In the genomic region with DNA sequence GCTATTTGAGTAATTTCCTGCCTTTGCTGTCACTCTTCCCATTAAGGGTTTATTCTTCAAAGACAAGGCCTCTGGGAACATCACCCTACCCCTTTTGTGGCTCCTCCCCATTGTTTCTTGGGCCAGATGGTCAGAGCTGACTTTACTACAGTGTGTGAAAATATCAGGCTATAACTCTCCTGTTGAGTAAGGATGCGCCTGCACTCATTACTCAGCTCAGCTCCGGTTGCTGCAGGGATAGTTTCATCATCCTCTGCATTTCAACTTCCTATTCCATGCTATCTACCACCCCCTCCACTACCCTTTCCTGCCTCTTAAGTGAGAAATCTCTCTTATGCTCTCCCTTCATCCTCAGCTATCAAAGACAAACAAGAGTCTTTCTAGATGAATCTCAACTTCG, we compare ENCODE assay signal across 20 cellular contexts.
A peak's percentile ranks its signal among the peaks of the same experiment; 100 is the strongest.
DNase-seq lines count a peak whose midpoint lies in the region; ATAC-seq lines count a peak whose summit lies in the region.
"Had no signal": no experiment of that assay in that cellular context is flagged by ENCODE, and none has a peak within 500 bp of the region (broad histone marks: within the 10 kb centered on the region; RNA-seq: fewer than 3 reads in every experiment).

No MANE protein-coding gene starts in this region.

- H3K27ac ChIP-seq in BLaER1 treated with 17β-estradiol and CSF1 and Interleukin-3, amounts not matched to agents 10 nM and 100 nM: peak overlapping the region in 4 of 11 experiments; percentile 17 to 51 (median 39); a peak in 4 of 22 replicates
- H3K27ac ChIP-seq: parathyroid adenoma, RWPE1 had no signal

- ATAC-seq in HG03342 (IDR thresholded peaks at IDR 0.05; ENCODE audit: unreplicated experiment) (no peak), GM18511 (IDR thresholded peaks at IDR 0.05; ENCODE audit: unreplicated experiment) (no peak)
- ATAC-seq: left colon, T-helper 17 cell had no signal

- H3K36me3 ChIP-seq in BLaER1 treated with 17β-estradiol and CSF1 and Interleukin-3, amounts not matched to agents 10 nM and 100 nM: 0 out of 22 replicates have a peak, but pooled peaks cover 0 to 3% (median 0%) of the 10 kb centered on the region in 11 experiments

- H3K4me3 ChIP-seq in BLaER1 treated with 17β-estradiol and CSF1 and Interleukin-3, amounts not matched to agents 10 nM and 100 nM: no peak overlapping the region

- peak overlapping the region in 8 of 11 experiments; percentile 2 to 36 (median 18); a peak in 10 of 22 replicates for H3K4me2 ChIP-seq in BLaER1 treated with 17β-estradiol and CSF1 and Interleukin-3, amounts not matched to agents 10 nM and 100 nM

- no peak overlapping the region for H3K9ac ChIP-seq in BLaER1 treated with 17β-estradiol and CSF1 and Interleukin-3, amounts not matched to agents 10 nM and 100 nM
- H3K9ac ChIP-seq: parathyroid adenoma had no signal

- DNase-seq in Kasumi-1 (lab: John Stamatoyannopoulos, UW) (peak; percentile 76 to 82), SKM-1 treated with dmso at 0.1 percent for 144 hours (lab: John Stamatoyannopoulos, UW; ENCODE audit: unreplicated experiment) (peak; percentile 92), left kidney (ENCODE audit: low read depth, low spot score) (peak; percentile 19), NCI-H1930 (lab: John Stamatoyannopoulos, UW) (no peak), NCI-H345 (lab: John Stamatoyannopoulos, UW) (no peak)
- DNase-seq: activated CD4-positive, alpha-beta T cell treated with anti-CD3 and anti-CD28 coated beads for 1 hour; activated naive CD4-positive, alpha-beta T cell treated with anti-CD3 and anti-CD28 coated beads, Interleukin-2, amount 50 U/mL, for 16 hours; Caco-2; left colon; NCI-H187; NCI-H526; small intestine; stimulated activated naive CD4-positive, alpha-beta T cell treated with Interleukin-2 at 50 U/mL for 16 hours; T-helper 17 cell; trophoblast cell had no signal

- H3K9me3 ChIP-seq in BLaER1 treated with 17β-estradiol and CSF1 and Interleukin-3, amounts not matched to agents 10 nM and 100 nM (replicated peaks in 1 of 11): peaks cover 13 to 50% (median 26%) of the 10 kb centered on the region in 11 experiments; a peak in 21 of 22 replicates
- H3K9me3 ChIP-seq: Caco-2 had no signal

- peaks cover 6 to 31% (median 24%) of the 10 kb centered on the region in 10 experiments; a peak in 18 of 20 replicates for H3K4me1 ChIP-seq in BLaER1 treated with 17β-estradiol and CSF1 and Interleukin-3, amounts not matched to agents 10 nM and 100 nM
- H3K4me1 ChIP-seq: Caco-2, parathyroid adenoma had no signal

- H4K20me1 ChIP-seq in BLaER1 treated with 17β-estradiol and CSF1 and Interleukin-3, amounts not matched to agents 10 nM and 100 nM: no peaks in the 10 kb centered on the region

- H3K27me3 ChIP-seq in BLaER1 treated with 17β-estradiol and CSF1 and Interleukin-3, amounts not matched to agents 10 nM and 100 nM: no peaks in the 10 kb centered on the region

Comparison
In these comparisons a context has a peak if more than half of its experiments do, and no peak if none do; other contexts are left out.
1. DNase-seq: peak in Kasumi-1 (2 of 2), SKM-1 treated with dmso at 0.1 percent for 144 hours (single experiment) and left kidney (single experiment); none in NCI-H1930 (0 of 2) and NCI-H345 (single experiment).